ENCODE assay signal across 14 cellular contexts in genomic region chr21:27703806-27704205, GRCh38.
"Had no signal": no experiment of that assay in that cellular context is flagged by ENCODE, and none has a peak within 500 bp of the region (broad histone marks: within the 10 kb centered on the region; RNA-seq: fewer than 3 reads in every experiment).

No MANE protein-coding gene starts in this region.

- H3K36me3 ChIP-seq: adrenal gland, cardiac muscle cell, neutrophil, upper lobe of left lung had no signal

- H3K4me3 ChIP-seq: adrenal gland, cardiac muscle cell, dorsolateral prefrontal cortex, skin epidermis, upper lobe of left lung had no signal

- H3K27ac ChIP-seq: adrenal gland, cardiac muscle cell, dorsolateral prefrontal cortex, neutrophil, upper lobe of left lung had no signal

- H3K9me3 ChIP-seq: adrenal gland, neutrophil had no signal

- ATAC-seq: naive thymus-derived CD8-positive, alpha-beta T cell; stimulated activated naive CD8-positive, alpha-beta T cell treated with anti-CD3 and anti-CD28 coated beads, Interleukin-15, Interleukin-2, amounts not matched to agents 100 U/mL and 50 U/mL, for 24 hours had no signal

- H3K4me1 ChIP-seq: adrenal gland, upper lobe of left lung had no signal

- H3K27me3 ChIP-seq: adrenal gland, cardiac muscle cell, dorsolateral prefrontal cortex, neutrophil, upper lobe of left lung had no signal

- DNase-seq: activated CD4-positive, alpha-beta T cell treated with anti-CD3 and anti-CD28 coated beads for 1 hour; activated CD4-positive, alpha-beta T cell treated with anti-CD3 and anti-CD28 coated beads, Interleukin-2, amount 50 U/mL, for 48 hours; activated naive CD4-positive, alpha-beta T cell treated with anti-CD3 and anti-CD28 coated beads, Interleukin-2, amount 50 U/mL, for 16 hours; adrenal gland; dorsolateral prefrontal cortex; head of caudate nucleus; kidney glomerular epithelial cell; mesenchymal stem cell; naive thymus-derived CD8-positive, alpha-beta T cell; stimulated activated naive CD8-positive, alpha-beta T cell treated with anti-CD3 and anti-CD28 coated beads, Interleukin-15, Interleukin-2, amounts not matched to agents 100 U/mL and 50 U/mL, for 24 hours; upper lobe of left lung had no signal
